Comparison of ENCODE assay signal across 1 cellular context in the genomic region with DNA sequence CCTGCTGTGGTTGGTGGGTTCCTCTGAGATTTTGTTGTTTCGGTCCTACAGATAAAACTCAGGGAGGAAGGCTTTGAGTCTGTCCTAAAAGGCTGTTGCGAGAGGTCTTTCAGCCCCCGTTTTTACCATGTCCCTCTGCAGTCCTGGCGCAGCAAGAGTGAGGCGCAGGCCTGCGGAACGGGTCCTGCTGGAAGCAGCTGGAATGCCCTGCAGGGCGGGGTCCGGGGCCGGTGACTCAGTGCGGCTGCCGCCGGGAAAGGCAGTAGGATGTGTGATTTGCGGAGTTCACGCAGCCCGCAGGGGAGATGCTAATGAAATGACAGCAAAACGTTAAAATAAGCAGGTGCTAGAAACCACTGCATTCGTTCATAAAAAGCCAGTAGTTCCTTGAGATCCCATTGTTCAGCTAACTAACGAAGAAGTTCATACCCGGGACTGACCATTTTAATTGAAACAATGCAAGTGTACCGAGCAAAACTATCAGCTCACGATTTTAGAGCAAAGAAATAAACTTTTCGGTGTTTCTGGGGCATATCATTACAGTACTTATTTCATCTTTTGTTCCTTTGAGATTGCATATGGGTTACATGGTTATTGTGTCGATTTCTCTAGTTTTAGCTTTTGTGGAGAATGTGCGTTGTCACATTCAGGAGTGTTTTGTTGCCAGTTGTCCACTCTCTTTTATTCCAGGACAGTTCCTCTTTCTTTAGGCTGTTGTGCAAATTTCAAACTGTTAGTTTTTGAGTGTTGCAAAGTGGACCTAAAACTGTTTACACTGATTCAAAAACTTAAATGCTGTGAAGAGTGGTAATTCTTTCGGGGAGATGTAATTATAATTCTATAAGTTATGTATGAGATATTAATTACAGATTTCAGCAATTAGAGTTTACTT.
TF ChIP-seq lines count a peak whose summit lies in the region.

No MANE protein-coding gene starts in this region.

TF ChIP-seq in HEK293, 187 proteins besides CTCF, POLR2A, EP300 and RAD21 (continued from another document):
- TF ChIP-seq, protein P1, sequence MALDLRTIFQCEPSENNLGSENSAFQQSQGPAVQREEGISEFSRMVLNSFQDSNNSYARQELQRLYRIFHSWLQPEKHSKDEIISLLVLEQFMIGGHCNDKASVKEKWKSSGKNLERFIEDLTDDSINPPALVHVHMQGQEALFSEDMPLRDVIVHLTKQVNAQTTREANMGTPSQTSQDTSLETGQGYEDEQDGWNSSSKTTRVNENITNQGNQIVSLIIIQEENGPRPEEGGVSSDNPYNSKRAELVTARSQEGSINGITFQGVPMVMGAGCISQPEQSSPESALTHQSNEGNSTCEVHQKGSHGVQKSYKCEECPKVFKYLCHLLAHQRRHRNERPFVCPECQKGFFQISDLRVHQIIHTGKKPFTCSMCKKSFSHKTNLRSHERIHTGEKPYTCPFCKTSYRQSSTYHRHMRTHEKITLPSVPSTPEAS (tag by site-specific recombination; IDR thresholded peaks at IDR 0.05): no peak
- TF ChIP-seq ZNF621 (tag by site-specific recombination; IDR thresholded peaks at IDR 0.05): no peak
- TF ChIP-seq IKZF3 (tag by site-specific recombination; IDR thresholded peaks at IDR 0.05): peak; percentile 74
- peak; percentile 57; the same call in 1 of the 2 replicates for TF ChIP-seq ZBTB20 (tag by site-specific recombination; IDR thresholded peaks at IDR 0.05)
- peak; percentile 11; the same call in 1 of the 2 replicates for TF ChIP-seq ZFP37 (tag by site-specific recombination; IDR thresholded peaks at IDR 0.05)
- peak; percentile 13; the same call in 1 of the 2 replicates for TF ChIP-seq SP2 (tag by site-specific recombination; IDR thresholded peaks at IDR 0.05)
- TF ChIP-seq ZNF677 (tag by site-specific recombination; IDR thresholded peaks at IDR 0.05): no peak
- peak; percentile 97 for TF ChIP-seq ZNF335 (tag by site-specific recombination; conservative IDR thresholded peaks at IDR 0.05)
- TF ChIP-seq REPIN1 (tag by site-specific recombination; IDR thresholded peaks at IDR 0.05; ENCODE audit: low read depth): no peak
- no peak for TF ChIP-seq ZFP69B (tag by site-specific recombination; IDR thresholded peaks at IDR 0.05)
- TF ChIP-seq SP3 (tag by site-specific recombination; IDR thresholded peaks at IDR 0.05): peak; percentile 11; the same call in 1 of the 2 replicates
- no peak for TF ChIP-seq SCRT2 (tag by site-specific recombination; IDR thresholded peaks at IDR 0.05)
- peak; percentile 29; the same call in 1 of the 2 replicates for TF ChIP-seq ZNF341 (tag by site-specific recombination; IDR thresholded peaks at IDR 0.05; ENCODE audit: low read depth)
- peak; percentile 44; the same call in 1 of the 2 replicates for TF ChIP-seq ZNF629 (tag by site-specific recombination; IDR thresholded peaks at IDR 0.05)
- no peak for TF ChIP-seq ZNF658 (tag by site-specific recombination; IDR thresholded peaks at IDR 0.05)
- TF ChIP-seq, protein P2, sequence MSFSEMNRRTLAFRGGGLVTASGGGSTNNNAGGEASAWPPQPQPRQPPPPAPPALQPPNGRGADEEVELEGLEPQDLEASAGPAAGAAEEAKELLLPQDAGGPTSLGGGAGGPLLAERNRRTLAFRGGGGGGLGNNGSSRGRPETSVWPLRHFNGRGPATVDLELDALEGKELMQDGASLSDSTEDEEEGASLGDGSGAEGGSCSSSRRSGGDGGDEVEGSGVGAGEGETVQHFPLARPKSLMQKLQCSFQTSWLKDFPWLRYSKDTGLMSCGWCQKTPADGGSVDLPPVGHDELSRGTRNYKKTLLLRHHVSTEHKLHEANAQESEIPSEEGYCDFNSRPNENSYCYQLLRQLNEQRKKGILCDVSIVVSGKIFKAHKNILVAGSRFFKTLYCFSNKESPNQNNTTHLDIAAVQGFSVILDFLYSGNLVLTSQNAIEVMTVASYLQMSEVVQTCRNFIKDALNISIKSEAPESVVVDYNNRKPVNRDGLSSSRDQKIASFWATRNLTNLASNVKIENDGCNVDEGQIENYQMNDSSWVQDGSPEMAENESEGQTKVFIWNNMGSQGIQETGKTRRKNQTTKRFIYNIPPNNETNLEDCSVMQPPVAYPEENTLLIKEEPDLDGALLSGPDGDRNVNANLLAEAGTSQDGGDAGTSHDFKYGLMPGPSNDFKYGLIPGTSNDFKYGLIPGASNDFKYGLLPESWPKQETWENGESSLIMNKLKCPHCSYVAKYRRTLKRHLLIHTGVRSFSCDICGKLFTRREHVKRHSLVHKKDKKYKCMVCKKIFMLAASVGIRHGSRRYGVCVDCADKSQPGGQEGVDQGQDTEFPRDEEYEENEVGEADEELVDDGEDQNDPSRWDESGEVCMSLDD (tag by site-specific recombination; IDR thresholded peaks at IDR 0.05): peak; percentile 67; the same call in 1 of the 2 replicates
- no peak for TF ChIP-seq FEZF1 (tag by site-specific recombination; IDR thresholded peaks at IDR 0.05)
- TF ChIP-seq, protein P3, sequence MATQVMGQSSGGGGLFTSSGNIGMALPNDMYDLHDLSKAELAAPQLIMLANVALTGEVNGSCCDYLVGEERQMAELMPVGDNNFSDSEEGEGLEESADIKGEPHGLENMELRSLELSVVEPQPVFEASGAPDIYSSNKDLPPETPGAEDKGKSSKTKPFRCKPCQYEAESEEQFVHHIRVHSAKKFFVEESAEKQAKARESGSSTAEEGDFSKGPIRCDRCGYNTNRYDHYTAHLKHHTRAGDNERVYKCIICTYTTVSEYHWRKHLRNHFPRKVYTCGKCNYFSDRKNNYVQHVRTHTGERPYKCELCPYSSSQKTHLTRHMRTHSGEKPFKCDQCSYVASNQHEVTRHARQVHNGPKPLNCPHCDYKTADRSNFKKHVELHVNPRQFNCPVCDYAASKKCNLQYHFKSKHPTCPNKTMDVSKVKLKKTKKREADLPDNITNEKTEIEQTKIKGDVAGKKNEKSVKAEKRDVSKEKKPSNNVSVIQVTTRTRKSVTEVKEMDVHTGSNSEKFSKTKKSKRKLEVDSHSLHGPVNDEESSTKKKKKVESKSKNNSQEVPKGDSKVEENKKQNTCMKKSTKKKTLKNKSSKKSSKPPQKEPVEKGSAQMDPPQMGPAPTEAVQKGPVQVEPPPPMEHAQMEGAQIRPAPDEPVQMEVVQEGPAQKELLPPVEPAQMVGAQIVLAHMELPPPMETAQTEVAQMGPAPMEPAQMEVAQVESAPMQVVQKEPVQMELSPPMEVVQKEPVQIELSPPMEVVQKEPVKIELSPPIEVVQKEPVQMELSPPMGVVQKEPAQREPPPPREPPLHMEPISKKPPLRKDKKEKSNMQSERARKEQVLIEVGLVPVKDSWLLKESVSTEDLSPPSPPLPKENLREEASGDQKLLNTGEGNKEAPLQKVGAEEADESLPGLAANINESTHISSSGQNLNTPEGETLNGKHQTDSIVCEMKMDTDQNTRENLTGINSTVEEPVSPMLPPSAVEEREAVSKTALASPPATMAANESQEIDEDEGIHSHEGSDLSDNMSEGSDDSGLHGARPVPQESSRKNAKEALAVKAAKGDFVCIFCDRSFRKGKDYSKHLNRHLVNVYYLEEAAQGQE (tag by site-specific recombination; IDR thresholded peaks at IDR 0.05): no peak
- TF ChIP-seq, protein P4, sequence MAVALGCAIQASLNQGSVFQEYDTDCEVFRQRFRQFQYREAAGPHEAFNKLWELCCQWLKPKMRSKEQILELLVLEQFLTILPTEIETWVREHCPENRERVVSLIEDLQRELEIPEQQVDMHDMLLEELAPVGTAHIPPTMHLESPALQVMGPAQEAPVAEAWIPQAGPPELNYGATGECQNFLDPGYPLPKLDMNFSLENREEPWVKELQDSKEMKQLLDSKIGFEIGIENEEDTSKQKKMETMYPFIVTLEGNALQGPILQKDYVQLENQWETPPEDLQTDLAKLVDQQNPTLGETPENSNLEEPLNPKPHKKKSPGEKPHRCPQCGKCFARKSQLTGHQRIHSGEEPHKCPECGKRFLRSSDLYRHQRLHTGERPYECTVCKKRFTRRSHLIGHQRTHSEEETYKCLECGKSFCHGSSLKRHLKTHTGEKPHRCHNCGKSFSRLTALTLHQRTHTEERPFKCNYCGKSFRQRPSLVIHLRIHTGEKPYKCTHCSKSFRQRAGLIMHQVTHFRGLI (tag by site-specific recombination; IDR thresholded peaks at IDR 0.05): no peak
- TF ChIP-seq BCL11A (tag by site-specific recombination; IDR thresholded peaks at IDR 0.05; ENCODE audit: low read depth): no peak
- no peak for TF ChIP-seq ZNF175 (tag by site-specific recombination; IDR thresholded peaks at IDR 0.05)
